In genomic region chr3:127820871-127821853, GRCh38 we compare ENCODE assay signal across 8 cellular contexts. TPM values are rescaled to one million over a fixed set of nuclear protein-coding genes. Genes with fewer than 3 reads are reported as not detected.
DNase-seq lines count a peak whose midpoint lies in the region; ATAC-seq and TF ChIP-seq lines count a peak whose summit lies in the region.

No MANE protein-coding gene starts in this region.

- no peak for TF ChIP-seq POLR2A in erythroblast (IDR thresholded peaks at IDR 0.05; ENCODE audit: low read length)

- H2AFZ ChIP-seq in SK-N-SH (ENCODE audit: low read depth), result no peak overlapping the region

- H4K20me1 ChIP-seq in SK-N-SH (ENCODE audit: insufficient read depth), result no peaks in the 10 kb centered on the region

- CTCF ChIA-PET in SK-N-SH (lab: Yijun Ruan, JAX), result interaction anchor here (1.3 to 2.8 kb wide), 6 partner anchors 28 to 130 kb away, joined by 3 to 27 read pairs (median 5); no protein-coding TSS in a partner anchor

- H3K27ac ChIP-seq in SK-N-SH (ENCODE audit: low read depth in 2 of 2, low read length in 1 of 2), result no peak overlapping the region

- H3K36me3 ChIP-seq in SK-N-SH (replicated peaks in 1 of 2; ENCODE audit: control insufficient read depth in 1 of 2, insufficient read depth in 2 of 2, low read length in 1 of 2), result no peaks in the 10 kb centered on the region

- no peak for TF ChIP-seq CTCF in SK-N-SH (IDR thresholded peaks at IDR 0.05)
- TF ChIP-seq CTCF in omental fat pad (IDR thresholded peaks at IDR 0.05), result no peak

- H3K9me2 ChIP-seq in SK-N-SH, result no peaks in the 10 kb centered on the region

- no peaks in the 10 kb centered on the region for H3K79me2 ChIP-seq in SK-N-SH (ENCODE audit: insufficient read depth)

- H3F3A ChIP-seq in SK-N-SH (replicated peaks; ENCODE audit: insufficient read depth), result no peaks in the 10 kb centered on the region

- no peak for TF ChIP-seq RAD21 in SK-N-SH (IDR thresholded peaks at IDR 0.05; ENCODE audit: low read length)

- POLR2A ChIA-PET in SK-N-SH (lab: Yijun Ruan, JAX), result interaction anchor here (0.8 kb wide), 1 partner anchor 77 kb away, joined by 3 read pairs; no protein-coding TSS in a partner anchor

- H3K9me3 ChIP-seq in SK-N-SH, result no peaks in the 10 kb centered on the region

- 83% methylated on average over 10 of the region's 11 CpGs for WGBS in SK-N-SH (ENCODE audit: low lambda C conversion rate)

- no peak for ATAC-seq in SK-N-SH treated with all-trans-retinoic acid at 6 μM for 48 hours
- ATAC-seq in GM18517 (IDR thresholded peaks at IDR 0.05; ENCODE audit: unreplicated experiment), result no peak
- no peak for ATAC-seq in omental fat pad (ENCODE audit: low FRiP score)

- TF ChIP-seq EP300 in SK-N-SH (IDR thresholded peaks at IDR 0.05; ENCODE audit: borderline replicate concordance in 1 of 2, low read depth in 1 of 2, low read length in 1 of 2), result no peak

- intact Hi-C loops in posterior vena cava (cut with DNase I), result loop anchor here in 1 of 2 donors (5.0 to 10.0 kb wide), 3 partner anchors 69 to 134 kb away; no protein-coding TSS in a partner anchor

- no peak overlapping the region for H3K4me3 ChIP-seq in SK-N-SH (ENCODE audit: low read depth in 2 of 2, low read length in 1 of 2)

- H3K9ac ChIP-seq in SK-N-SH, result 0 out of 2 replicates have a peak overlapping the region, but pooled peaks have one; percentile 61

- H3K27me3 ChIP-seq in SK-N-SH (ENCODE audit: insufficient read depth), result no peaks in the 10 kb centered on the region

- no peak overlapping the region; the same call in 1 of the 2 replicates for H3K4me2 ChIP-seq in SK-N-SH

- peaks cover 13 to 16% of the 10 kb centered on the region in 2 experiments; a peak in 2 of 4 replicates for H3K4me1 ChIP-seq in SK-N-SH (ENCODE audit: control insufficient read depth in 1 of 2, insufficient read depth in 2 of 2, low read depth in 1 of 2, low read length in 1 of 2)

- no peak for DNase-seq in SK-N-SH
- DNase-seq in NCI-H2196 (lab: John Stamatoyannopoulos, UW; ENCODE audit: unreplicated experiment), result peak; percentile 69
- DNase-seq in erythroblast (lab: John Stamatoyannopoulos, UW), result peak; percentile 28 to 32
- peak; percentile 85 for DNase-seq in posterior vena cava (ENCODE audit: low spot score)
- DNase-seq in RKO (ENCODE audit: low spot score), result no peak
- no peak for DNase-seq in omental fat pad (ENCODE audit: low spot score)

TF ChIP-seq in SK-N-SH, 30 proteins besides CTCF, POLR2A, EP300 and RAD21 (continues in another document):
- TF ChIP-seq, protein P1, sequence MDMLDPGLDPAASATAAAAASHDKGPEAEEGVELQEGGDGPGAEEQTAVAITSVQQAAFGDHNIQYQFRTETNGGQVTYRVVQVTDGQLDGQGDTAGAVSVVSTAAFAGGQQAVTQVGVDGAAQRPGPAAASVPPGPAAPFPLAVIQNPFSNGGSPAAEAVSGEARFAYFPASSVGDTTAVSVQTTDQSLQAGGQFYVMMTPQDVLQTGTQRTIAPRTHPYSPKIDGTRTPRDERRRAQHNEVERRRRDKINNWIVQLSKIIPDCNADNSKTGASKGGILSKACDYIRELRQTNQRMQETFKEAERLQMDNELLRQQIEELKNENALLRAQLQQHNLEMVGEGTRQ (IDR thresholded peaks at IDR 0.05; ENCODE audit: borderline replicate concordance, low read depth, low read length), result no peak
- TF ChIP-seq CHD2 (IDR thresholded peaks at IDR 0.05; ENCODE audit: low read length, partially characterized antibody) (no peak), RXRA (IDR thresholded peaks at IDR 0.05; ENCODE audit: borderline replicate concordance, low read depth) (no peak), ELF1 (IDR thresholded peaks at IDR 0.05) (no peak), IRF3 (IDR thresholded peaks at IDR 0.05; ENCODE audit: low read depth, low read length) (no peak), EZH2phosphoT487 (IDR thresholded peaks at IDR 0.05; ENCODE audit: borderline replicate concordance, low read depth) (no peak), TCF12 (IDR thresholded peaks at IDR 0.05) (no peak), MXI1 (IDR thresholded peaks at IDR 0.05; ENCODE audit: low read depth, low read length) (no peak), MAX (IDR thresholded peaks at IDR 0.05; ENCODE audit: low read depth) (no peak), FOSL2 (IDR thresholded peaks at IDR 0.05; ENCODE audit: borderline replicate concordance, low read depth) (no peak)

TF ChIP-seq in SK-N-SH treated with all-trans-retinoic acid at 6 μM for 48 hours, 23 proteins besides CTCF, POLR2A, EP300 and RAD21:
- TF ChIP-seq SNAI2 (CRISPR knock-in tag; IDR thresholded peaks at IDR 0.05) (no peak), ISL1 (CRISPR knock-in tag; IDR thresholded peaks at IDR 0.05) (no peak), GLIS3 (CRISPR knock-in tag; IDR thresholded peaks at IDR 0.05) (no peak), BACH2 (CRISPR knock-in tag; IDR thresholded peaks at IDR 0.05; ENCODE audit: borderline replicate concordance) (no peak), ZNF565 (CRISPR knock-in tag; conservative IDR thresholded peaks at IDR 0.05; ENCODE audit: low read depth) (no peak), POU6F1 (CRISPR knock-in tag; IDR thresholded peaks at IDR 0.05; ENCODE audit: borderline replicate concordance, low read depth) (no peak), TOX (CRISPR knock-in tag; IDR thresholded peaks at IDR 0.05; ENCODE audit: borderline replicate concordance) (no peak), CSDC2 (CRISPR knock-in tag; IDR thresholded peaks at IDR 0.05) (no peak)

RNA-seq across cellular contexts. Expression of gene MGLL, which starts 1.2 kb away (rescaled TPM):
- polyA plus RNA-seq in SK-N-SH (2012; rRNA removed), result 2.0 and 2.2 TPM in 2 replicates
- polyA plus RNA-seq in SK-N-SH (2012; cell fraction: cytosol; rRNA removed), result 1.7 and 2.7 TPM in 2 replicates
- 2.2 and 3.7 TPM in 2 replicates for polyA plus RNA-seq in SK-N-SH (2012; cell fraction: nucleus; rRNA removed)
- total RNA-seq in posterior vena cava, result 100 to 1,000 TPM; 107 to 216 TPM
- total RNA-seq in omental fat pad, result 100 to 1,000 TPM in 1 of 4 donors, 10 to 100 TPM in 3; 58.9 to 129 (median 96.3) TPM

Comparison
In these comparisons a context has a peak if more than half of its experiments do, and no peak if none do; other contexts are left out.
1. DNase-seq: peak in NCI-H2196 (single experiment), erythroblast (2 of 2) and posterior vena cava (single experiment); none in SK-N-SH (single experiment), RKO (single experiment) and omental fat pad (single experiment).